1 cellular context compared by ENCODE assay signal in genomic region chrX:154776753-154777152, GRCh38.
TF ChIP-seq lines count a peak whose summit lies in the region.

No MANE protein-coding gene starts in this region.

TF ChIP-seq in HepG2, 621 proteins besides CTCF, POLR2A, EP300 and RAD21:
- TF ChIP-seq PLRG1 (conservative IDR thresholded peaks at IDR 0.05): no peak
